ENCODE assay signal across 36 cellular contexts in the genomic region with DNA sequence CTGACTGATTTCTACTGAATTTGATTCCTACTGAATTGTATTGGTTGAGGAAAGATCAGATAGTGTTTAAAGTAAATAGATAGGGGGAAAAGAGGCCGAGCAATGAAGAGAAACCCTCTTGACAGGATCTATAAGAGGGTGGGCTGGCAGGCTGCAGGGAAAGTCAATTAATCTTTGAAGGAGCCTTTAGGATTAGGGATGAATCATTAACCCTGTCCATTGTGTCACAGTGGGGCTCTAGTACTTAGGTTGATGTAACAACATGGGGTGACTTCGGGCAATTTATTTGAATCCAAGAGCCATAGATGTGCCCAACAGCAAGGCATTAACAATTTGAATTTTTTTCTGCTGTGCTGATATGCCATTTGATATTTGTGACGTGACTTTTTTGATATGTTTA. TPM values are rescaled to one million over a fixed set of nuclear protein-coding genes. Genes with fewer than 3 reads are reported as not detected.
"Had no signal": no experiment of that assay in that cellular context is flagged by ENCODE, and none has a peak within 500 bp of the region (broad histone marks: within the 10 kb centered on the region; RNA-seq: fewer than 3 reads in every experiment).

No MANE protein-coding gene starts in this region.

- H3K27me3 ChIP-seq: adrenal gland, body of pancreas, gastroesophageal sphincter, sigmoid colon, upper lobe of left lung, vagina had no signal

- H3K27ac ChIP-seq: adrenal gland, body of pancreas, gastroesophageal sphincter, left lung, lower lobe of right lung, sigmoid colon, upper lobe of left lung, vagina had no signal

- H3K27me3 Mint-ChIP-seq: activated naive CD8-positive, alpha-beta T cell treated with anti-CD3 and anti-CD28 coated beads for 36 hours; stimulated activated naive CD8-positive, alpha-beta T cell treated with anti-CD3 and anti-CD28 coated beads, Interleukin-15, amount 100 ng/mL, for 72 hours had no signal

- H3K4me1 ChIP-seq: adrenal gland, body of pancreas, gastroesophageal sphincter, left lung, lower lobe of right lung, sigmoid colon, upper lobe of left lung, vagina had no signal

- DNase-seq: activated CD4-positive, alpha-beta T cell treated with anti-CD3 and anti-CD28 coated beads for 48 hours; activated CD4-positive, alpha-beta T cell treated with anti-CD3 and anti-CD28 coated beads, Interleukin-2, amount 50 U/mL, for 48 hours; activated CD8-positive, alpha-beta memory T cell treated with anti-CD3 and anti-CD28 coated beads for 24 hours; activated effector memory CD4-positive, alpha-beta T cell treated with anti-CD3 and anti-CD28 coated beads, Interleukin-2, amount 50 U/mL, for 16 hours; activated naive CD4-positive, alpha-beta T cell treated with anti-CD3 and anti-CD28 coated beads for 36 hours; activated naive CD8-positive, alpha-beta T cell treated with anti-CD3 and anti-CD28 coated beads for 36 hours; adrenal gland; aorta; body of pancreas; dermis blood vessel endothelial cell; effector CD8-positive, alpha-beta T cell; hippocampal formation; kidney glomerular epithelial cell; left lung; lower lobe of right lung; mesenchymal stem cell; natural killer cell; posterior cingulate gyrus; retina; sigmoid colon; stimulated activated CD4-positive, alpha-beta T cell treated with anti-CD3 and anti-CD28 coated beads, Interleukin-4, amount 100 ng/mL, for 24 hours; stimulated activated naive CD8-positive, alpha-beta T cell treated with anti-CD3 and anti-CD28 coated beads, Interleukin-15, amount 100 ng/mL, for 72 hours; substantia nigra; upper lobe of left lung had no signal

- H3K4me3 Mint-ChIP-seq: activated naive CD4-positive, alpha-beta T cell treated with anti-CD3 and anti-CD28 coated beads for 36 hours; activated naive CD8-positive, alpha-beta T cell treated with anti-CD3 and anti-CD28 coated beads for 36 hours; activated T-helper 1 cell treated with anti-CD3 and anti-CD28 coated beads, Interleukin-12 subunit alpha, Interleukin-12 subunit beta, Interleukin-2, Interleukin-4 antibody, amounts not matched to agents 30 ng/mL and 10 ng/mL and 1 ng/mL, durations not matched to agents 14 hours and 24 hours and 36 hours; natural killer cell; stimulated activated effector memory CD8-positive, alpha-beta T cell treated with anti-CD3 and anti-CD28 coated beads, Interleukin-12 subunit alpha, Interleukin-12 subunit beta, amount 100 ng/mL, for 72 hours; stimulated activated naive CD8-positive, alpha-beta T cell treated with anti-CD3 and anti-CD28 coated beads, Interleukin-15, amount 100 ng/mL, for 72 hours had no signal

- H3K36me3 Mint-ChIP-seq: activated naive CD8-positive, alpha-beta T cell treated with anti-CD3 and anti-CD28 coated beads for 36 hours; natural killer cell; stimulated activated effector memory CD8-positive, alpha-beta T cell treated with anti-CD3 and anti-CD28 coated beads, Interleukin-12 subunit alpha, Interleukin-12 subunit beta, amount 100 ng/mL, for 72 hours had no signal

- H3K4me3 ChIP-seq: adrenal gland, body of pancreas, gastroesophageal sphincter, left lung, lower lobe of right lung, sigmoid colon, upper lobe of left lung, vagina had no signal

- H3K27ac Mint-ChIP-seq: activated naive CD4-positive, alpha-beta T cell treated with anti-CD3 and anti-CD28 coated beads for 36 hours; activated naive CD8-positive, alpha-beta T cell treated with anti-CD3 and anti-CD28 coated beads for 36 hours; activated T-helper 1 cell treated with anti-CD3 and anti-CD28 coated beads, Interleukin-12 subunit alpha, Interleukin-12 subunit beta, Interleukin-2, Interleukin-4 antibody, amounts not matched to agents 30 ng/mL and 10 ng/mL and 1 ng/mL, durations not matched to agents 14 hours and 24 hours and 36 hours; natural killer cell; stimulated activated effector memory CD8-positive, alpha-beta T cell treated with anti-CD3 and anti-CD28 coated beads, Interleukin-12 subunit alpha, Interleukin-12 subunit beta, amount 100 ng/mL, for 72 hours; stimulated activated naive CD8-positive, alpha-beta T cell treated with anti-CD3 and anti-CD28 coated beads, Interleukin-15, amount 100 ng/mL, for 72 hours had no signal

- H3K9me3 ChIP-seq: adrenal gland, body of pancreas, gastroesophageal sphincter, left lung, lower lobe of right lung, sigmoid colon, upper lobe of left lung, vagina had no signal

- H3K9me3 Mint-ChIP-seq: activated naive CD4-positive, alpha-beta T cell treated with anti-CD3 and anti-CD28 coated beads for 36 hours; activated naive CD8-positive, alpha-beta T cell treated with anti-CD3 and anti-CD28 coated beads for 36 hours; activated T-helper 1 cell treated with anti-CD3 and anti-CD28 coated beads, Interleukin-12 subunit alpha, Interleukin-12 subunit beta, Interleukin-2, Interleukin-4 antibody, amounts not matched to agents 30 ng/mL and 10 ng/mL and 1 ng/mL, durations not matched to agents 14 hours and 24 hours and 36 hours; stimulated activated effector memory CD8-positive, alpha-beta T cell treated with anti-CD3 and anti-CD28 coated beads, Interleukin-12 subunit alpha, Interleukin-12 subunit beta, amount 100 ng/mL, for 72 hours; stimulated activated naive CD8-positive, alpha-beta T cell treated with anti-CD3 and anti-CD28 coated beads, Interleukin-15, amount 100 ng/mL, for 72 hours had no signal

- ATAC-seq: activated CD4-positive, CD25-positive, alpha-beta regulatory T cell treated with anti-CD3 and anti-CD28 coated beads, Interleukin-2, amount 50 U/mL, for 24 hours; body of pancreas; gastroesophageal sphincter; left lung; lower lobe of right lung; natural killer cell; stimulated activated effector memory CD8-positive, alpha-beta T cell treated with anti-CD3 and anti-CD28 coated beads, Interleukin-12 subunit alpha, Interleukin-12 subunit beta, amount 100 ng/mL, for 72 hours; stimulated activated naive CD8-positive, alpha-beta T cell treated with anti-CD3 and anti-CD28 coated beads, Interleukin-15, amount 100 ng/mL, for 72 hours had no signal

- H3K36me3 ChIP-seq: adrenal gland, gastroesophageal sphincter, left lung, lower lobe of right lung, sigmoid colon, upper lobe of left lung, vagina had no signal

- H3K4me1 Mint-ChIP-seq: activated naive CD8-positive, alpha-beta T cell treated with anti-CD3 and anti-CD28 coated beads for 36 hours; natural killer cell; stimulated activated effector memory CD8-positive, alpha-beta T cell treated with anti-CD3 and anti-CD28 coated beads, Interleukin-12 subunit alpha, Interleukin-12 subunit beta, amount 100 ng/mL, for 72 hours; stimulated activated naive CD8-positive, alpha-beta T cell treated with anti-CD3 and anti-CD28 coated beads, Interleukin-15, amount 100 ng/mL, for 72 hours had no signal

RNA-seq across cellular contexts. Expression of a gene that starts 7.5 kb away (rescaled TPM):
- total RNA-seq: activated naive CD4-positive, alpha-beta T cell treated with anti-CD3 and anti-CD28 coated beads for 36 hours; activated naive CD8-positive, alpha-beta T cell treated with anti-CD3 and anti-CD28 coated beads for 36 hours; activated T-helper 1 cell treated with anti-CD3 and anti-CD28 coated beads, Interleukin-12 subunit alpha, Interleukin-12 subunit beta, Interleukin-2, Interleukin-4 antibody, amounts not matched to agents 30 ng/mL and 10 ng/mL and 1 ng/mL, durations not matched to agents 14 hours and 24 hours and 36 hours; aorta; dermis blood vessel endothelial cell; epithelial cell of proximal tubule; fibroblast of lung; fibroblast of villous mesenchyme; gastroesophageal sphincter; left lung; lower lobe of right lung; mononuclear cell; natural killer cell; omental fat pad; sigmoid colon; T-helper 1 cell treated with Interleukin-12 subunit alpha and Interleukin-12 subunit beta and Interleukin-4 antibody, amounts not matched to agents 30 ng/mL and 1 ng/mL, for 36 hours; vagina had no signal
- polyA plus RNA-seq: aorta, fibroblast of lung had no signal

RNA-seq across cellular contexts. Expression of a gene that starts 55.6 kb away (rescaled TPM):
- total RNA-seq: activated naive CD4-positive, alpha-beta T cell treated with anti-CD3 and anti-CD28 coated beads for 36 hours; activated naive CD8-positive, alpha-beta T cell treated with anti-CD3 and anti-CD28 coated beads for 36 hours; activated T-helper 1 cell treated with anti-CD3 and anti-CD28 coated beads, Interleukin-12 subunit alpha, Interleukin-12 subunit beta, Interleukin-2, Interleukin-4 antibody, amounts not matched to agents 30 ng/mL and 10 ng/mL and 1 ng/mL, durations not matched to agents 14 hours and 24 hours and 36 hours; aorta; body of pancreas; dermis blood vessel endothelial cell; epithelial cell of proximal tubule; fibroblast of lung; fibroblast of villous mesenchyme; gastroesophageal sphincter; lower lobe of right lung; mononuclear cell; natural killer cell; omental fat pad; sigmoid colon; T-helper 1 cell treated with Interleukin-12 subunit alpha and Interleukin-12 subunit beta and Interleukin-4 antibody, amounts not matched to agents 30 ng/mL and 1 ng/mL, for 36 hours; upper lobe of left lung; vagina had no signal
- polyA plus RNA-seq: aorta, fibroblast of lung, sigmoid colon, small intestine had no signal
